ENCODE assay signal across 18 cellular contexts in genomic region chr9:69755205-69755604, GRCh38. TPM values are rescaled to one million over a fixed set of nuclear protein-coding genes. Genes with fewer than 3 reads are reported as not detected.
A peak's percentile ranks its signal among the peaks of the same experiment; 100 is the strongest.
DNase-seq lines count a peak whose midpoint lies in the region; ATAC-seq, FAIRE-seq and TF ChIP-seq lines count a peak whose summit lies in the region.
"Had no signal": no experiment of that assay in that cellular context is flagged by ENCODE, and none has a peak within 500 bp of the region (broad histone marks: within the 10 kb centered on the region; RNA-seq: fewer than 3 reads in every experiment).

No MANE protein-coding gene starts in this region.

- no peaks in the 10 kb centered on the region for H3K9me3 ChIP-seq in DND-41 (ENCODE audit: insufficient read depth, low read length, severe bottlenecking)
- no peaks in the 10 kb centered on the region for H3K9me3 ChIP-seq in neural progenitor cell (ENCODE audit: low read depth)

- H3K4me2 ChIP-seq in DND-41 (ENCODE audit: insufficient read depth, low read length) (peak overlapping the region; percentile 17; the same call in 1 of the 2 replicates), neural progenitor cell (no peak overlapping the region)

- DNase-seq in DND-41 (no peak), H54 (ENCODE audit: insufficient read length, low spot score) (no peak), WTC11 (ENCODE audit: low spot score) (no peak), neural progenitor cell (ENCODE audit: low spot score) (no peak), NCI-H2029 (lab: John Stamatoyannopoulos, UW) (no peak), KBM-7 (no peak)
- no peak for DNase-seq in effector CD4-positive, alpha-beta T cell
- DNase-seq: C1 segment of cervical spinal cord; CD4-positive, alpha-beta T cell; DMS79 treated with DMSO at 0.1 percent for 48 hours; GDM1; GOT3; HCEC 1CT; HFFc6; KG1 had no signal

- TF ChIP-seq POLR2A in H54 (IDR thresholded peaks at IDR 0.05; ENCODE audit: low read depth, low read length) = no peak

- no peak overlapping the region for H3K4me3 Mint-ChIP-seq in WTC11
- H3K4me3 Mint-ChIP-seq in neural progenitor cell = no peak overlapping the region
- H3K4me3 Mint-ChIP-seq: B cell, HFFc6 had no signal

- no peak overlapping the region for H3K27ac ChIP-seq in DND-41 (ENCODE audit: low read length)
- H3K27ac ChIP-seq in neural progenitor cell = no peak overlapping the region

- H3K9ac ChIP-seq in DND-41 (ENCODE audit: low read depth, low read length) (no peak overlapping the region), neural progenitor cell (no peak overlapping the region)

- H3K9me3 Mint-ChIP-seq in WTC11 (no peaks in the 10 kb centered on the region), neural progenitor cell (no peaks in the 10 kb centered on the region)
- H3K9me3 Mint-ChIP-seq: CD4-positive, alpha-beta T cell; HFFc6 had no signal

- H3K79me2 ChIP-seq in DND-41 (ENCODE audit: insufficient read depth, low read length) = peaks cover 95% of the 10 kb centered on the region
- H3K79me2 ChIP-seq in neural progenitor cell (ENCODE audit: low read depth) = peaks cover 92% of the 10 kb centered on the region

- ATAC-seq in DND-41 (ENCODE audit: insufficient read depth, low read depth) (no peak), WTC11 (no peak)

- peak; percentile 90 for FAIRE-seq in H54 (lab: Jason Lieb, UNC)
- FAIRE-seq: GM12892, HTR-8/SVneo had no signal

- H3K27ac Mint-ChIP-seq in WTC11 (no peak overlapping the region), neural progenitor cell (peak overlapping the region; percentile 46)
- H3K27ac Mint-ChIP-seq: B cell; CD4-positive, alpha-beta T cell; HFFc6 had no signal

- H3K36me3 Mint-ChIP-seq in WTC11 = peaks cover 19% of the 10 kb centered on the region
- peaks cover 14% of the 10 kb centered on the region for H3K36me3 Mint-ChIP-seq in neural progenitor cell

- H3K4me1 Mint-ChIP-seq in WTC11 (peaks cover 60% of the 10 kb centered on the region), neural progenitor cell (peaks cover 48% of the 10 kb centered on the region)

- in situ Hi-C loops in KBM-7 (cut with MboI; ENCODE audit: low pct_unique_long_range_greater_than_20kb, low sequenced_read_pairs) = no loop called here

- H3K27me3 ChIP-seq in DND-41 (ENCODE audit: insufficient read depth, low read length, poor library complexity) (no peaks in the 10 kb centered on the region), neural progenitor cell (no peaks in the 10 kb centered on the region)

- TF ChIP-seq CTCF in DND-41 (IDR thresholded peaks at IDR 0.05; ENCODE audit: borderline replicate concordance, extremely low read depth, low read length, poor library complexity, severe bottlenecking) = no peak
- TF ChIP-seq CTCF in WTC11 (IDR thresholded peaks at IDR 0.05) = no peak
- no peak for TF ChIP-seq CTCF in neural progenitor cell (IDR thresholded peaks at IDR 0.05)

- H3K27me3 Mint-ChIP-seq in WTC11 (ENCODE audit: low read depth) (no peaks in the 10 kb centered on the region), neural progenitor cell (ENCODE audit: insufficient read depth, low read depth) (no peaks in the 10 kb centered on the region)
- H3K27me3 Mint-ChIP-seq: B cell; CD4-positive, alpha-beta T cell had no signal

- H3K36me3 ChIP-seq in DND-41 (ENCODE audit: insufficient read depth, low read length) = peaks cover 14% of the 10 kb centered on the region
- H3K36me3 ChIP-seq in neural progenitor cell = no peaks in the 10 kb centered on the region

- POLR2A ChIA-PET in WTC11 (lab: Charles Lee) = no interaction called here

- H3F3A ChIP-seq in neural progenitor cell (ENCODE audit: low read depth) = peaks cover 14% of the 10 kb centered on the region

- no peak overlapping the region for H2AFZ ChIP-seq in DND-41 (ENCODE audit: low read depth, low read length)
- H2AFZ ChIP-seq in neural progenitor cell (replicated peaks) = no peak overlapping the region

- CTCF ChIA-PET in WTC11 (lab: Charles Lee) = interaction anchor here (0.8 kb wide), 1 partner anchor 82 kb away, joined by 4 read pairs; no protein-coding TSS in a partner anchor

- H3K4me3 ChIP-seq in DND-41 (ENCODE audit: low read depth in 1 of 2, low read length in 2 of 2) = no peak overlapping the region
- H3K4me3 ChIP-seq in neural progenitor cell = no peak overlapping the region

- peaks cover 34% of the 10 kb centered on the region for H3K4me1 ChIP-seq in DND-41 (ENCODE audit: insufficient read depth, low read length)
- peaks cover 46% of the 10 kb centered on the region for H3K4me1 ChIP-seq in neural progenitor cell

- peaks cover 27% of the 10 kb centered on the region for H4K20me1 ChIP-seq in DND-41 (ENCODE audit: insufficient read depth, low read length)
- peaks cover 44% of the 10 kb centered on the region for H4K20me1 ChIP-seq in neural progenitor cell (ENCODE audit: low read depth)

TF ChIP-seq in WTC11, 78 proteins besides CTCF, POLR2A, EP300 and RAD21:
- TF ChIP-seq GABPB1 (CRISPR knock-in tag; IDR thresholded peaks at IDR 0.05) = peak; percentile 61
- TF ChIP-seq, protein P1, sequence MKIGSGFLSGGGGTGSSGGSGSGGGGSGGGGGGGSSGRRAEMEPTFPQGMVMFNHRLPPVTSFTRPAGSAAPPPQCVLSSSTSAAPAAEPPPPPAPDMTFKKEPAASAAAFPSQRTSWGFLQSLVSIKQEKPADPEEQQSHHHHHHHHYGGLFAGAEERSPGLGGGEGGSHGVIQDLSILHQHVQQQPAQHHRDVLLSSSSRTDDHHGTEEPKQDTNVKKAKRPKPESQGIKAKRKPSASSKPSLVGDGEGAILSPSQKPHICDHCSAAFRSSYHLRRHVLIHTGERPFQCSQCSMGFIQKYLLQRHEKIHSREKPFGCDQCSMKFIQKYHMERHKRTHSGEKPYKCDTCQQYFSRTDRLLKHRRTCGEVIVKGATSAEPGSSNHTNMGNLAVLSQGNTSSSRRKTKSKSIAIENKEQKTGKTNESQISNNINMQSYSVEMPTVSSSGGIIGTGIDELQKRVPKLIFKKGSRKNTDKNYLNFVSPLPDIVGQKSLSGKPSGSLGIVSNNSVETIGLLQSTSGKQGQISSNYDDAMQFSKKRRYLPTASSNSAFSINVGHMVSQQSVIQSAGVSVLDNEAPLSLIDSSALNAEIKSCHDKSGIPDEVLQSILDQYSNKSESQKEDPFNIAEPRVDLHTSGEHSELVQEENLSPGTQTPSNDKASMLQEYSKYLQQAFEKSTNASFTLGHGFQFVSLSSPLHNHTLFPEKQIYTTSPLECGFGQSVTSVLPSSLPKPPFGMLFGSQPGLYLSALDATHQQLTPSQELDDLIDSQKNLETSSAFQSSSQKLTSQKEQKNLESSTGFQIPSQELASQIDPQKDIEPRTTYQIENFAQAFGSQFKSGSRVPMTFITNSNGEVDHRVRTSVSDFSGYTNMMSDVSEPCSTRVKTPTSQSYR (CRISPR knock-in tag; IDR thresholded peaks at IDR 0.05) = no peak

RNA-seq across cellular contexts. Expression of gene PTAR1, which starts 4.6 kb away (rescaled TPM):
- total RNA-seq in WTC11 (2021) (71.5 to 90.8 TPM (median 76.9 TPM) in 3 replicates), neural progenitor cell (ENCODE audit: low replicate concordance) (107 and 146 TPM in 2 replicates)
